In genomic region chr12:55933158-55933798, GRCh38 we compare ENCODE assay signal across 10 cellular contexts. TPM values are rescaled to one million over a fixed set of nuclear protein-coding genes. Genes with fewer than 3 reads are reported as not detected.
DNase-seq lines count a peak whose midpoint lies in the region; ATAC-seq and TF ChIP-seq lines count a peak whose summit lies in the region.
"Had no signal": no experiment of that assay in that cellular context is flagged by ENCODE, and none has a peak within 500 bp of the region (broad histone marks: within the 10 kb centered on the region; RNA-seq: fewer than 3 reads in every experiment).

No MANE protein-coding gene starts in this region.

- intact Hi-C loops in mucosa of descending colon (cut with DNase I, micrococcal nuclease), result loop anchor here in 1 of 2 donors (10.0 kb wide), 2 partner anchors 118 to 198 kb away; partner anchors contain the start of genes ORMDL2 and SARNP
- intact Hi-C loops in A673 (cut with micrococcal nuclease; ENCODE audit: unreplicated experiment), result no loop called here

- no TSS peak for BruUV-seq in A673 (replicated peaks; lab: Mats Ljungman, UMichigan)

- H3K4me3 ChIP-seq in mucosa of descending colon (no peak overlapping the region), A673 (ENCODE audit: low read depth, low read length, poor library complexity, severe bottlenecking) (no peak overlapping the region)

- no peaks in the 10 kb centered on the region for H3K27me3 ChIP-seq in A673 (replicated peaks; ENCODE audit: insufficient read depth, low read depth, low read length, poor library complexity)

- H3K4me1 ChIP-seq in mucosa of descending colon (ENCODE audit: low read depth) (peaks cover 34% of the 10 kb centered on the region), A673 (ENCODE audit: insufficient read depth, low read length, poor library complexity, severe bottlenecking) (peaks cover 38% of the 10 kb centered on the region)

- ATAC-seq in mucosa of descending colon, result peak; percentile 38
- ATAC-seq: psoas muscle had no signal

- no peaks in the 10 kb centered on the region for H3K36me3 ChIP-seq in mucosa of descending colon (ENCODE audit: low read depth)
- no peaks in the 10 kb centered on the region for H3K36me3 ChIP-seq in A673 (ENCODE audit: insufficient read depth, low read length, poor library complexity, severe bottlenecking)

- TF ChIP-seq CTCF in mucosa of descending colon (IDR thresholded peaks at IDR 0.05) (no peak), A673 (conservative IDR thresholded peaks at IDR 0.05; ENCODE audit: low read depth, low read length) (no peak)

- peak; percentile 45 for DNase-seq in AG08395 (ENCODE audit: low spot score)
- DNase-seq in HT1080 (ENCODE audit: low read depth), result peak; percentile 89
- DNase-seq in astrocyte of the hippocampus (ENCODE audit: low read depth, low spot score), result peak; percentile 60
- peak; percentile 50 to 73 (median 57) for DNase-seq in mucosa of descending colon
- no peak for DNase-seq in NCI-H510A (lab: John Stamatoyannopoulos, UW)
- DNase-seq in NCI-H446 (lab: John Stamatoyannopoulos, UW), result no peak
- no peak for DNase-seq in A673 (ENCODE audit: low spot score)
- DNase-seq in mucosa of gallbladder (ENCODE audit: low spot score), result no peak
- DNase-seq: NCI-H2029, psoas muscle had no signal

- POLR2A ChIA-PET in A673 (lab: Charles Lee; ENCODE audit: low non-redundant PET), result no interaction called here

- CTCF ChIA-PET in A673 (lab: Charles Lee), result interaction anchor here (0.5 to 0.6 kb wide), 3 partner anchors 16 to 1515 kb away, joined by 3 to 5 read pairs (median 3); no protein-coding TSS in a partner anchor

- H3K9me3 ChIP-seq in mucosa of descending colon, result no peaks in the 10 kb centered on the region
- H3K9me3 ChIP-seq in A673 (ENCODE audit: low read depth, low read length, poor library complexity, severe bottlenecking), result no peaks in the 10 kb centered on the region
- H3K9me3 ChIP-seq: psoas muscle had no signal

- H3K27ac ChIP-seq in A673 (ENCODE audit: low read depth, low read length, poor library complexity, severe bottlenecking), result no peak overlapping the region
- H3K27ac ChIP-seq: psoas muscle had no signal

RNA-seq across cellular contexts. Expression of gene DGKA, which starts 2.3 kb away (rescaled TPM):
- 49.6 and 56.6 TPM in 2 replicates for total RNA-seq in HT1080 (2014; rRNA removed; shearing (Covaris generic))
- 67.0 and 77.7 TPM in 2 replicates for polyA plus RNA-seq in HT1080 (2015; cell fraction: cytosol; rRNA removed)
- polyA plus RNA-seq in HT1080 (2015; cell fraction: nucleus; rRNA removed), result 287 and 326 TPM in 2 replicates
- 100 to 1,000 TPM in 1 of 3 donors, 10 to 100 TPM in 2; 82.6 to 148 (median 97.0) TPM for total RNA-seq in mucosa of descending colon
- total RNA-seq in A673 (2021), result 10.1 and 13.7 TPM in 2 replicates
- 50.5 TPM for total RNA-seq in mucosa of gallbladder

RNA-seq across cellular contexts. Expression of gene PYM1, which starts 5.6 kb away (rescaled TPM):
- 37.0 and 38.0 TPM in 2 replicates for total RNA-seq in HT1080 (2014; rRNA removed; shearing (Covaris generic))
- polyA plus RNA-seq in HT1080 (2015; cell fraction: cytosol; rRNA removed), result 24.6 and 30.9 TPM in 2 replicates
- polyA plus RNA-seq in HT1080 (2015; cell fraction: nucleus; rRNA removed), result 13.7 and 15.5 TPM in 2 replicates
- total RNA-seq in mucosa of descending colon (10 to 100 TPM; 29.7 to 48.8 (median 45.7) TPM), A673 (2021) (23.8 and 24.6 TPM in 2 replicates), mucosa of gallbladder (25.1 TPM)

RNA-seq across cellular contexts. Expression of gene PMEL, which starts 32.6 kb away (rescaled TPM):
- 1.1 and 3.3 TPM in 2 replicates for total RNA-seq in HT1080 (2014; rRNA removed; shearing (Covaris generic))
- 1.6 and 2.1 TPM in 2 replicates for polyA plus RNA-seq in HT1080 (2015; cell fraction: cytosol; rRNA removed)
- 1.7 and 2.3 TPM in 2 replicates for polyA plus RNA-seq in HT1080 (2015; cell fraction: nucleus; rRNA removed)
- total RNA-seq in mucosa of descending colon (1 to 10 TPM; 1.3 to 4.4 (median 3.4) TPM), A673 (2021) (1.2 and 2.0 TPM in 2 replicates), mucosa of gallbladder (2.9 TPM)

RNA-seq across cellular contexts. Expression of gene CDK2, which starts 33.4 kb away (rescaled TPM):
- 76.5 and 97.2 TPM in 2 replicates for total RNA-seq in HT1080 (2014; rRNA removed; shearing (Covaris generic))
- polyA plus RNA-seq in HT1080 (2015; cell fraction: cytosol; rRNA removed), result 63.9 and 64.6 TPM in 2 replicates
- 83.9 and 92.5 TPM in 2 replicates for polyA plus RNA-seq in HT1080 (2015; cell fraction: nucleus; rRNA removed)
- 10 to 100 TPM; 17.1 to 22.1 (median 20.8) TPM for total RNA-seq in mucosa of descending colon
- 103 and 113 TPM in 2 replicates for total RNA-seq in A673 (2021)
- 28.0 TPM for total RNA-seq in mucosa of gallbladder

RNA-seq across cellular contexts. Expression of gene RAB5B, which starts 40.6 kb away (rescaled TPM):
- total RNA-seq in HT1080 (2014; rRNA removed; shearing (Covaris generic)), result 25.8 and 34.4 TPM in 2 replicates
- polyA plus RNA-seq in HT1080 (2015; cell fraction: cytosol; rRNA removed), result 56.4 and 63.0 TPM in 2 replicates
- 53.4 and 56.7 TPM in 2 replicates for polyA plus RNA-seq in HT1080 (2015; cell fraction: nucleus; rRNA removed)
- 100 to 1,000 TPM; 131 to 179 (median 173) TPM for total RNA-seq in mucosa of descending colon
- 73.9 and 78.1 TPM in 2 replicates for total RNA-seq in A673 (2021)
- total RNA-seq in mucosa of gallbladder, result 182 TPM

Comparison
In these comparisons a context has a peak if more than half of its experiments do, and no peak if none do; other contexts are left out.
1. DNase-seq: peak in AG08395 (single experiment), HT1080 (single experiment), astrocyte of the hippocampus (single experiment) and mucosa of descending colon (3 of 3); none in NCI-H510A (single experiment), NCI-H446 (0 of 2), A673 (single experiment) and mucosa of gallbladder (single experiment).